16 cellular contexts compared by ENCODE assay signal in genomic region chr17:27492470-27492869, GRCh38.
"Had no signal": no experiment of that assay in that cellular context is flagged by ENCODE, and none has a peak within 500 bp of the region (broad histone marks: within the 10 kb centered on the region; RNA-seq: fewer than 3 reads in every experiment).

No MANE protein-coding gene starts in this region.

- H3K4me3 ChIP-seq: left lung, right atrium auricular region, smooth muscle cell, testis had no signal

- H3K36me3 ChIP-seq: left lung, right atrium auricular region had no signal

- H3K4me1 ChIP-seq: testis had no signal

- FAIRE-seq: bronchial epithelial cell, islet of Langerhans had no signal

- H3K27me3 ChIP-seq: foreskin keratinocyte, left lung, right atrium auricular region, testis had no signal

- DNase-seq: activated gamma-delta T cell treated with Interleukin-2 at 50 U/mL for 16 hours; activated naive CD8-positive, alpha-beta T cell treated with anti-CD3 and anti-CD28 coated beads for 36 hours; activated T-cell treated with anti-CD3 and anti-CD28 coated beads, Interleukin-2, amount 50 U/mL, for 48 hours; foreskin keratinocyte; left lung; stimulated activated CD4-positive, alpha-beta T cell treated with anti-CD3 and anti-CD28 coated beads, Interleukin-2, amount 100 ng/mL, for 24 hours; stimulated activated naive CD8-positive, alpha-beta T cell treated with anti-CD3 and anti-CD28 coated beads, Interleukin-15, amount 100 ng/mL, for 72 hours; testis had no signal

- H3K4me3 Mint-ChIP-seq: activated naive CD8-positive, alpha-beta T cell treated with anti-CD3 and anti-CD28 coated beads for 36 hours; memory B cell; neural crest cell had no signal

- H3K9ac ChIP-seq: parathyroid adenoma had no signal

- ATAC-seq: foreskin keratinocyte, left lung, SK-N-SH treated with all-trans-retinoic acid at 6 μM for 48 hours had no signal

- H3K9me3 ChIP-seq: left lung, right atrium auricular region, testis had no signal

- H3K27ac ChIP-seq: foreskin keratinocyte, left lung, parathyroid adenoma, right atrium auricular region, testis had no signal

- H3K9me3 Mint-ChIP-seq: activated naive CD8-positive, alpha-beta T cell treated with anti-CD3 and anti-CD28 coated beads for 36 hours; memory B cell; neural crest cell; stimulated activated naive CD8-positive, alpha-beta T cell treated with anti-CD3 and anti-CD28 coated beads, Interleukin-15, amount 100 ng/mL, for 72 hours had no signal

- H3K27me3 Mint-ChIP-seq: activated naive CD8-positive, alpha-beta T cell treated with anti-CD3 and anti-CD28 coated beads for 36 hours; memory B cell; stimulated activated naive CD8-positive, alpha-beta T cell treated with anti-CD3 and anti-CD28 coated beads, Interleukin-15, amount 100 ng/mL, for 72 hours had no signal

- H3K27ac Mint-ChIP-seq: memory B cell had no signal

- H2AFZ ChIP-seq: parathyroid adenoma had no signal
